ENCODE assay signal across 8 cellular contexts in genomic region chr7:139730746-139731612, GRCh38. TPM values are rescaled to one million over a fixed set of nuclear protein-coding genes. Genes with fewer than 3 reads are reported as not detected.
DNase-seq lines count a peak whose midpoint lies in the region; ATAC-seq and TF ChIP-seq lines count a peak whose summit lies in the region.

No MANE protein-coding gene starts in this region.

- peak overlapping the region; percentile 54 for H3K4me3 ChIP-seq in ACC112 (ENCODE audit: low read depth, low read length)
- H3K4me3 ChIP-seq in left lung = no peak overlapping the region

- intact Hi-C loops in left lung (cut with DNase I) (no loop called here), posterior cingulate gyrus (cut with DNase I) (no loop called here)

- H2AFZ ChIP-seq in ACC112 (ENCODE audit: low read length, unreplicated experiment) = no peak overlapping the region

- TF ChIP-seq CTCF in left lung (IDR thresholded peaks at IDR 0.05) = no peak

- DNase-seq in KBM-7 (peak; percentile 35), astrocyte of the hippocampus (ENCODE audit: low read depth, low spot score) (peak; percentile 75), left lung (peak in 1 of 2 donors; percentile 54), middle frontal gyrus (ENCODE audit: extremely low spot score, low spot score) (no peak), AG08396 (ENCODE audit: low spot score) (no peak), posterior cingulate gyrus (no peak)

- H3K36me3 ChIP-seq in ACC112 (ENCODE audit: insufficient read depth, low read length) (peaks cover 25% of the 10 kb centered on the region), left lung (no peaks in the 10 kb centered on the region)

- peaks cover 92% of the 10 kb centered on the region for H3K4me1 ChIP-seq in ACC112 (ENCODE audit: control insufficient read depth, insufficient read depth, low read length, unreplicated experiment)
- peaks cover 21 to 93% of the 10 kb centered on the region in 2 donors for H3K4me1 ChIP-seq in left lung

- H3K27me3 ChIP-seq in ACC112 (ENCODE audit: insufficient read depth, low read length) (no peaks in the 10 kb centered on the region), left lung (no peaks in the 10 kb centered on the region)

- H3K79me2 ChIP-seq in ACC112 (ENCODE audit: control insufficient read depth, insufficient read depth, low read length, unreplicated experiment) = peaks cover 80% of the 10 kb centered on the region

- ATAC-seq in GM19468 (IDR thresholded peaks at IDR 0.05; ENCODE audit: extremely low read depth, unreplicated experiment) = peak; percentile 80
- ATAC-seq in left lung = peak; percentile 54

- H3K27ac ChIP-seq in ACC112 (ENCODE audit: low read depth, low read length) (peak overlapping the region; percentile 100), left lung (peak overlapping the region; percentile 80 to 81)

- peaks cover 0 to 3% of the 10 kb centered on the region in 2 donors for H3K9me3 ChIP-seq in left lung

- in situ Hi-C loops in KBM-7 (cut with MboI; ENCODE audit: low pct_unique_long_range_greater_than_20kb, low sequenced_read_pairs) = no loop called here

RNA-seq across cellular contexts. Expression of gene HIPK2, which starts 46.8 kb away (rescaled TPM):
- total RNA-seq in left lung = 10 to 100 TPM; 42.8 to 61.8 TPM

Comparison
In these comparisons a context has a peak if more than half of its experiments do, and no peak if none do; other contexts are left out.
1. DNase-seq: peak in KBM-7 (single experiment) and astrocyte of the hippocampus (single experiment); none in middle frontal gyrus (single experiment), AG08396 (single experiment) and posterior cingulate gyrus (0 of 10).